8 cellular contexts compared by ENCODE assay signal in the genomic region with DNA sequence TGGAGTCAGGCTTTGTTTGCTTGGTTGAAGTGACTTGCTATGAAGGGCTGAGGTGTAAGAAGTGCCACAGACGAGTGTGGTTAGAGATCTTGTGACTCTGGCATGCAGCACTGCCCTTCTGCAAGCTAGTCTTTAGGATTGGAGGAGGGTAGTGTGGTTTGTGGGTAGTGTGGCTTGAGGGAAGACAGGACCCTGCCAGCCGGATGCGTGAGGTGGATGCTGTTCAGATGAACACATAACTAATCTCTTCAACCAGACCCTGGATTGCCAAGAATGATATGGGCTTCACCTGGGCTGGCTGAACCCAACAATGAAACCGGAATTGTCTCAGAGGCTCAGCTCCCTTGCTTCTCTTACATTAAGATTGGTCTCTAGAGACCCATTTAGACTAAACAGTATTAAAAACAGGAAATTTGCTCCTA. TPM values are rescaled to one million over a fixed set of nuclear protein-coding genes. Genes with fewer than 3 reads are reported as not detected.
DNase-seq lines count a peak whose midpoint lies in the region; ATAC-seq and TF ChIP-seq lines count a peak whose summit lies in the region.

No MANE protein-coding gene starts in this region.

- no peak overlapping the region for H3K4me3 ChIP-seq in upper lobe of right lung

- H3K36me3 ChIP-seq in upper lobe of right lung: no peaks in the 10 kb centered on the region

- peaks cover 41% of the 10 kb centered on the region for H3K4me1 ChIP-seq in upper lobe of right lung

- DNase-seq in left ventricle myocardium superior: no peak
- no peak for DNase-seq in upper lobe of right lung
- no peak for DNase-seq in cerebellar cortex (ENCODE audit: low spot score)

- H3K27ac ChIP-seq in upper lobe of right lung: peak overlapping the region; percentile 37

- no peak for TF ChIP-seq CTCF in upper lobe of right lung (IDR thresholded peaks at IDR 0.05)

- no peaks in the 10 kb centered on the region for H3K27me3 ChIP-seq in upper lobe of right lung

- intact Hi-C loops in left ventricle myocardium superior (cut with micrococcal nuclease) (no loop called here), upper lobe of right lung (cut with DNase I) (no loop called here)

- H3K9me3 ChIP-seq in upper lobe of right lung: no peaks in the 10 kb centered on the region

- ATAC-seq in GM18868 (IDR thresholded peaks at IDR 0.05; ENCODE audit: unreplicated experiment) (peak; percentile 60), HG03469 (IDR thresholded peaks at IDR 0.05; ENCODE audit: unreplicated experiment) (peak; percentile 51), left ventricle myocardium superior (peak; percentile 55), upper lobe of right lung (peak; percentile 94), GM18519 (IDR thresholded peaks at IDR 0.05; ENCODE audit: low FRiP score, unreplicated experiment) (no peak), GM18873 (IDR thresholded peaks at IDR 0.05; ENCODE audit: low FRiP score, unreplicated experiment) (no peak)
- peak; percentile 41 to 74 for ATAC-seq in activated CD4-positive, CD25-positive, alpha-beta regulatory T cell treated with anti-CD3 and anti-CD28 coated beads, Interleukin-2, amount 50 U/mL, for 24 hours

RNA-seq across cellular contexts. Expression of gene STARD9, which starts 32.7 kb away (rescaled TPM):
- total RNA-seq in left ventricle myocardium superior: 6.9 TPM
- total RNA-seq in upper lobe of right lung: 15.4 TPM

RNA-seq across cellular contexts. Expression of gene HAUS2, which starts 59.5 kb away (rescaled TPM):
- 12.2 TPM for total RNA-seq in left ventricle myocardium superior
- total RNA-seq in upper lobe of right lung: 17.1 TPM

RNA-seq across cellular contexts. Expression of gene LRRC57, which starts 59.5 kb away (rescaled TPM):
- 14.0 TPM for total RNA-seq in left ventricle myocardium superior
- total RNA-seq in upper lobe of right lung: 25.9 TPM

Comparison
In these comparisons a context has a peak if more than half of its experiments do, and no peak if none do; other contexts are left out.
1. ATAC-seq: peak in GM18868 (single experiment), HG03469 (single experiment), activated CD4-positive, CD25-positive, alpha-beta regulatory T cell treated with anti-CD3 and anti-CD28 coated beads, Interleukin-2, amount 50 U/mL, for 24 hours (2 of 2), left ventricle myocardium superior (single experiment) and upper lobe of right lung (single experiment); none in GM18519 (single experiment) and GM18873 (single experiment).